In genomic region chr12:107223816-107224215, GRCh38 we compare ENCODE assay signal across 22 cellular contexts.
DNase-seq lines count a peak whose midpoint lies in the region; ATAC-seq and TF ChIP-seq lines count a peak whose summit lies in the region.
"Had no signal": no experiment of that assay in that cellular context is flagged by ENCODE, and none has a peak within 500 bp of the region (broad histone marks: within the 10 kb centered on the region; RNA-seq: fewer than 3 reads in every experiment).

No MANE protein-coding gene starts in this region.

- H3K4me2 ChIP-seq in SK-N-SH = no peak overlapping the region
- H3K4me2 ChIP-seq: BLaER1 treated with 17β-estradiol and CSF1 and Interleukin-3, amounts not matched to agents 10 nM and 100 nM had no signal

- ATAC-seq in SK-N-SH treated with all-trans-retinoic acid at 6 μM for 48 hours = no peak
- no peak for ATAC-seq in esophagus mucosa
- no peak for ATAC-seq in HG03439 (IDR thresholded peaks at IDR 0.05; ENCODE audit: unreplicated experiment)
- ATAC-seq: activated naive CD4-positive, alpha-beta T cell treated with anti-CD3 and anti-CD28 coated beads, Interleukin-2, amount 50 U/mL, for 72 hours; K562; lower lobe of right lung; mucosa of descending colon had no signal

- no peak overlapping the region for H3K9ac ChIP-seq in SK-N-SH
- H3K9ac ChIP-seq: BLaER1 treated with 17β-estradiol and CSF1 and Interleukin-3, amounts not matched to agents 10 nM and 100 nM had no signal

- H3K9me2 ChIP-seq in SK-N-SH = no peaks in the 10 kb centered on the region

- no peak overlapping the region for H2AFZ ChIP-seq in SK-N-SH (ENCODE audit: low read depth)

- H3K27ac ChIP-seq in SK-N-SH (ENCODE audit: low read depth in 2 of 2, low read length in 1 of 2) = no peak overlapping the region
- H3K27ac ChIP-seq: ascending aorta; BLaER1 treated with 17β-estradiol and CSF1 and Interleukin-3, amounts not matched to agents 10 nM and 100 nM; lower lobe of right lung; RWPE1; sigmoid colon had no signal

- H3K36me3 Mint-ChIP-seq in activated T-helper 2 cell treated with anti-CD3 and anti-CD28 coated beads, Interferon-gamma antibody, Interleukin-2, Interleukin-4, amounts not matched to agents 10 μg/mL and 5 μg/mL and 100 μg/mL, durations not matched to agents 14 hours and 24 hours and 36 hours (ENCODE audit: low read depth) = no peaks in the 10 kb centered on the region
- H3K36me3 Mint-ChIP-seq: activated naive CD4-positive, alpha-beta T cell treated with anti-CD3 and anti-CD28 coated beads, Interleukin-2, amount 50 U/mL, for 72 hours; type B pancreatic cell had no signal

- intact Hi-C loops in activated T-helper 2 cell treated with anti-CD3 and anti-CD28 coated beads, Interferon-gamma antibody, Interleukin-2, Interleukin-4, amounts not matched to agents 10 μg/mL and 5 μg/mL and 100 μg/mL, durations not matched to agents 14 hours and 24 hours and 36 hours (cut with micrococcal nuclease) = no loop called here

- POLR2A ChIA-PET in SK-N-SH (lab: Yijun Ruan, JAX) = no interaction called here

- CTCF ChIA-PET in SK-N-SH (lab: Yijun Ruan, JAX) = no interaction called here

- no peaks in the 10 kb centered on the region for H4K20me1 ChIP-seq in SK-N-SH (ENCODE audit: insufficient read depth)
- H4K20me1 ChIP-seq: BLaER1 treated with 17β-estradiol and CSF1 and Interleukin-3, amounts not matched to agents 10 nM and 100 nM had no signal

- H3K27me3 Mint-ChIP-seq in activated T-helper 2 cell treated with anti-CD3 and anti-CD28 coated beads, Interferon-gamma antibody, Interleukin-2, Interleukin-4, amounts not matched to agents 10 μg/mL and 5 μg/mL and 100 μg/mL, durations not matched to agents 14 hours and 24 hours and 36 hours (ENCODE audit: low read depth) = peaks cover 39% of the 10 kb centered on the region

- H3K27me3 ChIP-seq in SK-N-SH (ENCODE audit: insufficient read depth) = no peaks in the 10 kb centered on the region; the same call in 1 of the 2 replicates
- H3K27me3 ChIP-seq: ascending aorta; BLaER1 treated with 17β-estradiol and CSF1 and Interleukin-3, amounts not matched to agents 10 nM and 100 nM had no signal

- DNase-seq in SK-N-SH (no peak), NCI-H82 (lab: John Stamatoyannopoulos, UW) (peak; percentile 88), astrocyte of the spinal cord (ENCODE audit: low read depth, low spot score) (no peak)
- DNase-seq in activated CD4-positive, alpha-beta T cell treated with anti-CD3 and anti-CD28 coated beads, Interleukin-2, amount 50 U/mL, for 1 hour = no peak
- no peak for DNase-seq in activated T-helper 2 cell treated with anti-CD3 and anti-CD28 coated beads, Interferon-gamma antibody, Interleukin-2, Interleukin-4, amounts not matched to agents 10 μg/mL and 5 μg/mL and 100 μg/mL, durations not matched to agents 14 hours and 24 hours and 36 hours (ENCODE audit: low spot score)
- DNase-seq: activated CD4-positive, alpha-beta T cell treated with anti-CD3 and anti-CD28 coated beads for 1 hour; activated CD8-positive, alpha-beta memory T cell treated with anti-CD3 and anti-CD28 coated beads for 24 hours; activated T-cell treated with anti-CD3 and anti-CD28 coated beads, Interleukin-2, amount 50 U/mL, for 24 hours; HCEC 1CT; lower lobe of right lung; mucosa of descending colon; sigmoid colon; T1000 had no signal

- no peaks in the 10 kb centered on the region for H3K4me1 ChIP-seq in SK-N-SH (ENCODE audit: control insufficient read depth in 1 of 2, insufficient read depth in 2 of 2, low read depth in 1 of 2, low read length in 1 of 2)
- H3K4me1 ChIP-seq: ascending aorta; BLaER1 treated with 17β-estradiol and CSF1 and Interleukin-3, amounts not matched to agents 10 nM and 100 nM; lower lobe of right lung; sigmoid colon had no signal

- no peak for TF ChIP-seq RAD21 in SK-N-SH (IDR thresholded peaks at IDR 0.05; ENCODE audit: low read length)

- 71% methylated on average over 6 of the region's 6 CpGs for WGBS in SK-N-SH (ENCODE audit: low lambda C conversion rate)

- TF ChIP-seq CTCF in SK-N-SH (IDR thresholded peaks at IDR 0.05) (peak; percentile 17; the same call in 1 of the 2 replicates), astrocyte of the spinal cord (IDR thresholded peaks at IDR 0.05; ENCODE audit: low read depth, low read length) (peak; percentile 7)

- in situ Hi-C loops in astrocyte of the spinal cord (cut with HindIII; ENCODE audit: low sequenced_read_pairs) = no loop called here

- no peaks in the 10 kb centered on the region for H3K36me3 ChIP-seq in SK-N-SH (replicated peaks in 1 of 2; ENCODE audit: control insufficient read depth in 1 of 2, insufficient read depth in 2 of 2, low read length in 1 of 2)
- H3K36me3 ChIP-seq: ascending aorta; BLaER1 treated with 17β-estradiol and CSF1 and Interleukin-3, amounts not matched to agents 10 nM and 100 nM; lower lobe of right lung; sigmoid colon had no signal

- H3K9me3 Mint-ChIP-seq in activated T-helper 2 cell treated with anti-CD3 and anti-CD28 coated beads, Interferon-gamma antibody, Interleukin-2, Interleukin-4, amounts not matched to agents 10 μg/mL and 5 μg/mL and 100 μg/mL, durations not matched to agents 14 hours and 24 hours and 36 hours = no peaks in the 10 kb centered on the region
- H3K9me3 Mint-ChIP-seq: activated naive CD4-positive, alpha-beta T cell treated with anti-CD3 and anti-CD28 coated beads, Interleukin-2, amount 50 U/mL, for 72 hours; activated T-cell treated with anti-CD3 and anti-CD28 coated beads, Interleukin-2, amount 50 U/mL, for 24 hours; type B pancreatic cell had no signal

- no peak for TF ChIP-seq EP300 in SK-N-SH (IDR thresholded peaks at IDR 0.05; ENCODE audit: borderline replicate concordance in 1 of 2, low read depth in 1 of 2, low read length in 1 of 2)

- no peaks in the 10 kb centered on the region for H3K79me2 ChIP-seq in SK-N-SH (ENCODE audit: insufficient read depth)

- no peak overlapping the region for H3K4me3 Mint-ChIP-seq in activated T-helper 2 cell treated with anti-CD3 and anti-CD28 coated beads, Interferon-gamma antibody, Interleukin-2, Interleukin-4, amounts not matched to agents 10 μg/mL and 5 μg/mL and 100 μg/mL, durations not matched to agents 14 hours and 24 hours and 36 hours (ENCODE audit: low read depth)
- H3K4me3 Mint-ChIP-seq: activated T-cell treated with anti-CD3 and anti-CD28 coated beads, Interleukin-2, amount 50 U/mL, for 24 hours; type B pancreatic cell had no signal

- no peaks in the 10 kb centered on the region for H3K9me3 ChIP-seq in SK-N-SH
- H3K9me3 ChIP-seq: ascending aorta, lower lobe of right lung, mucosa of descending colon, sigmoid colon had no signal

- H3K27ac Mint-ChIP-seq in activated T-helper 2 cell treated with anti-CD3 and anti-CD28 coated beads, Interferon-gamma antibody, Interleukin-2, Interleukin-4, amounts not matched to agents 10 μg/mL and 5 μg/mL and 100 μg/mL, durations not matched to agents 14 hours and 24 hours and 36 hours = no peak overlapping the region
- H3K27ac Mint-ChIP-seq: activated naive CD4-positive, alpha-beta T cell treated with anti-CD3 and anti-CD28 coated beads, Interleukin-2, amount 50 U/mL, for 72 hours; activated T-cell treated with anti-CD3 and anti-CD28 coated beads, Interleukin-2, amount 50 U/mL, for 24 hours; type B pancreatic cell had no signal

- peaks cover 3% of the 10 kb centered on the region for H3K4me1 Mint-ChIP-seq in activated T-helper 2 cell treated with anti-CD3 and anti-CD28 coated beads, Interferon-gamma antibody, Interleukin-2, Interleukin-4, amounts not matched to agents 10 μg/mL and 5 μg/mL and 100 μg/mL, durations not matched to agents 14 hours and 24 hours and 36 hours (ENCODE audit: low read depth)

- H3K4me3 ChIP-seq in SK-N-SH (ENCODE audit: low read depth in 2 of 2, low read length in 1 of 2) = no peak overlapping the region
- no peak overlapping the region for H3K4me3 ChIP-seq in astrocyte of the spinal cord (ENCODE audit: low read depth, low read length)
- H3K4me3 ChIP-seq: ascending aorta; BLaER1 treated with 17β-estradiol and CSF1 and Interleukin-3, amounts not matched to agents 10 nM and 100 nM; K562; lower lobe of right lung; mucosa of descending colon; sigmoid colon had no signal

- H3F3A ChIP-seq in SK-N-SH (replicated peaks; ENCODE audit: insufficient read depth) = no peaks in the 10 kb centered on the region

TF ChIP-seq in SK-N-SH, 30 proteins besides CTCF, POLR2A, EP300 and RAD21:
- no peak for TF ChIP-seq RFX5 (IDR thresholded peaks at IDR 0.05; ENCODE audit: low read length)

TF ChIP-seq in SK-N-SH treated with all-trans-retinoic acid at 6 μM for 48 hours, 23 proteins besides CTCF, POLR2A, EP300 and RAD21 (continues in another document):
- TF ChIP-seq PATZ1 (CRISPR knock-in tag; IDR thresholded peaks at IDR 0.05; ENCODE audit: borderline replicate concordance) (no peak), TCF4 (CRISPR knock-in tag; IDR thresholded peaks at IDR 0.05; ENCODE audit: borderline replicate concordance) (no peak)
